13 cellular contexts compared by ENCODE assay signal in the genomic region with DNA sequence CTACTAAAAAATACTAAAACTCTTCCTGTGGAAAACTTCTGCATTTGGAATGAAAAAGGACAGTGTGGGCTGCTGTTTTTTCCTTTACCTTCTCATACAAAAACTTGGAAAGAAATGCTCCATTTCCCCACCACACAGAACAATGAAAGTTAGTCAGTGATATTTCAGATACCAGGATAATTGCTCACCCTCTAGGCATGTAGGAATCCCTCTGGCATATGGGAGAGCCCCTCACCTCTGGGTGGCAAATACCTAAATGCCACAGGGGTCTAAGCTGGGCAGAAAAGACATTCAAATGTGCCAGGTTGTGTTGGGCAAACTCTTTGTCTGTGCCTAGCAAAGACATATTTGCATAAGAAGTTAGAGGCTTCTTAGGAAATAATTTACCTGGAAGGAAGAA.
A peak's percentile ranks its signal among the peaks of the same experiment; 100 is the strongest.
DNase-seq lines count a peak whose midpoint lies in the region; ATAC-seq, FAIRE-seq and TF ChIP-seq lines count a peak whose summit lies in the region.
"Had no signal": no experiment of that assay in that cellular context is flagged by ENCODE, and none has a peak within 500 bp of the region (broad histone marks: within the 10 kb centered on the region; RNA-seq: fewer than 3 reads in every experiment).

No MANE protein-coding gene starts in this region.

- H3K36me3 ChIP-seq in astrocyte (ENCODE audit: insufficient read depth, low read length), result no peaks in the 10 kb centered on the region
- no peaks in the 10 kb centered on the region for H3K36me3 ChIP-seq in kidney epithelial cell (ENCODE audit: control insufficient read depth, insufficient read depth, low read length)

- H3K4me2 ChIP-seq in astrocyte (ENCODE audit: low read length), result peak overlapping the region; percentile 7
- H3K4me2 ChIP-seq: SK-N-SH had no signal

- FAIRE-seq in astrocyte (lab: Jason Lieb, UNC), result no peak
- FAIRE-seq: D721Med had no signal

- peak overlapping the region; percentile 68 for H3K27ac Mint-ChIP-seq in astrocyte (ENCODE audit: unreplicated experiment)
- H3K27ac Mint-ChIP-seq: activated naive CD4-positive, alpha-beta T cell treated with anti-CD3 and anti-CD28 coated beads, Interleukin-2, amount 10 ng/mL, durations not matched to agents 7 days and 5 days; mesothelial cell of epicardium had no signal

- H3K79me2 ChIP-seq in astrocyte (ENCODE audit: insufficient read depth, low read length), result no peaks in the 10 kb centered on the region

- H3K9me3 ChIP-seq in astrocyte (ENCODE audit: insufficient read depth, low read depth, low read length), result no peaks in the 10 kb centered on the region
- H3K9me3 ChIP-seq: SK-N-SH had no signal

- peaks cover 2% of the 10 kb centered on the region for H3K9me3 Mint-ChIP-seq in astrocyte (ENCODE audit: unreplicated experiment)
- H3K9me3 Mint-ChIP-seq: activated naive CD4-positive, alpha-beta T cell treated with anti-CD3 and anti-CD28 coated beads, Interleukin-2, amount 10 ng/mL, durations not matched to agents 7 days and 5 days had no signal

- in situ Hi-C loops in ACHN (cut with HindIII; ENCODE audit: low pct_ligation_motif_present, low pct_unique_long_range_greater_than_20kb, low sequenced_read_pairs), result no loop called here

- ATAC-seq in HG02852 (IDR thresholded peaks at IDR 0.05; ENCODE audit: unreplicated experiment), result no peak

- peaks cover 6% of the 10 kb centered on the region for H3K4me1 ChIP-seq in astrocyte (ENCODE audit: insufficient read depth, low read length)

- H3K4me1 Mint-ChIP-seq in astrocyte (ENCODE audit: low read depth, unreplicated experiment), result peaks cover 6% of the 10 kb centered on the region
- H3K4me1 Mint-ChIP-seq: activated naive CD4-positive, alpha-beta T cell treated with anti-CD3 and anti-CD28 coated beads, Interleukin-2, amount 10 ng/mL, durations not matched to agents 7 days and 5 days had no signal

- DNase-seq in ACHN (peak; percentile 89), HS-27A (ENCODE audit: low read depth) (peak; percentile 51), astrocyte (ENCODE audit: low read depth) (peak; percentile 54), kidney epithelial cell (ENCODE audit: low read depth) (peak; percentile 77), anterior cingulate cortex (lab: John Stamatoyannopoulos, UW) (no peak), ureter (ENCODE audit: low spot score) (no peak)
- no peak for DNase-seq in activated CD4-positive, alpha-beta T cell treated with anti-CD3 and anti-CD28 coated beads, Interleukin-2, amount 50 U/mL, for 1 hour
- DNase-seq: activated naive CD4-positive, alpha-beta T cell treated with anti-CD3 and anti-CD28 coated beads, Interleukin-2, amount 10 ng/mL, durations not matched to agents 7 days and 5 days; NK-92 treated with Interleukin-12 subunit alpha and Interleukin-12 subunit beta, amount 100 ng/mL, for 24 hours; SK-N-SH had no signal

- no peaks in the 10 kb centered on the region for H3K27me3 Mint-ChIP-seq in astrocyte (ENCODE audit: low read depth, unreplicated experiment)

- no peak overlapping the region for H3K27ac ChIP-seq in astrocyte (ENCODE audit: low read depth, low read length)

- H3K9ac ChIP-seq in astrocyte (ENCODE audit: low read length), result no peak overlapping the region
- H3K9ac ChIP-seq: SK-N-SH had no signal

- H3K36me3 Mint-ChIP-seq in astrocyte (ENCODE audit: low read depth, unreplicated experiment), result no peaks in the 10 kb centered on the region
- H3K36me3 Mint-ChIP-seq: activated naive CD4-positive, alpha-beta T cell treated with anti-CD3 and anti-CD28 coated beads, Interleukin-2, amount 10 ng/mL, durations not matched to agents 7 days and 5 days; mesothelial cell of epicardium had no signal

- no peak overlapping the region for H2AFZ ChIP-seq in astrocyte (ENCODE audit: low read depth, low read length)

- H3K4me3 Mint-ChIP-seq in astrocyte (ENCODE audit: unreplicated experiment), result no peak overlapping the region
- H3K4me3 Mint-ChIP-seq: activated naive CD4-positive, alpha-beta T cell treated with anti-CD3 and anti-CD28 coated beads, Interleukin-2, amount 10 ng/mL, durations not matched to agents 7 days and 5 days; mesothelial cell of epicardium had no signal

- no peaks in the 10 kb centered on the region for H4K20me1 ChIP-seq in astrocyte (ENCODE audit: insufficient read depth, low read length)

- no peaks in the 10 kb centered on the region for H3K27me3 ChIP-seq in astrocyte (ENCODE audit: insufficient read depth, low read length)
- no peaks in the 10 kb centered on the region for H3K27me3 ChIP-seq in kidney epithelial cell (ENCODE audit: control insufficient read depth, insufficient read depth, low read length)

- no peak for TF ChIP-seq CTCF in astrocyte (IDR thresholded peaks at IDR 0.05; ENCODE audit: insufficient read depth, low read depth, low read length)
- no peak for TF ChIP-seq CTCF in kidney epithelial cell (IDR thresholded peaks at IDR 0.05; ENCODE audit: insufficient read depth, low read length, poor library complexity, severe bottlenecking)

- H3K4me3 ChIP-seq in astrocyte (ENCODE audit: insufficient read depth, low read depth, low read length) (no peak overlapping the region), kidney epithelial cell (ENCODE audit: low read depth, low read length) (no peak overlapping the region)

Comparison
In these comparisons a context has a peak if more than half of its experiments do, and no peak if none do; other contexts are left out.
1. DNase-seq: peak in ACHN (single experiment), HS-27A (single experiment), astrocyte (single experiment) and kidney epithelial cell (single experiment); none in anterior cingulate cortex (0 of 58), activated CD4-positive, alpha-beta T cell treated with anti-CD3 and anti-CD28 coated beads, Interleukin-2, amount 50 U/mL, for 1 hour (single experiment) and ureter (single experiment).